ENCODE assay signal across 1 cellular context in the genomic region with DNA sequence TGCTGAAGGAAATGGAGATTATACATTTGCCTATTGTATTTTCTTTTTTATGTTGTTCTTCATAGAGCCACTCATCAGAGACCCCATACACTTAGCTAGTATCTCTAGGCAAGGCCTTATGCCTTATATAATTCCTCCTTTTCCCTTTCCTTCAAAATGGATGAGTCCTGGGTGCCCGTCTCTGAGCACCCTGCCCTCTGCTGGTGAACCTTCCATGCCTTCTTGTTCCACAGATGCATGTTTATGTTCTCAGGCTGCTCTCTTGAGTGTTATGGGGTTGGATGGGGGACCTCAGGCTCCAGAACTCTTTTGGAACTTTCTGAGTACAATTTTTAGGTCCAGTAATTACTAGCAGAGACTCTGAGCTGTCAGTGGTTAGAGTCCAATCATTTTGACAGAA.
TF ChIP-seq lines count a peak whose summit lies in the region.

No MANE protein-coding gene starts in this region.

TF ChIP-seq in HCT116, 20 proteins besides CTCF, POLR2A, EP300 and RAD21 (continued from another document):
- TF ChIP-seq, protein P1, sequence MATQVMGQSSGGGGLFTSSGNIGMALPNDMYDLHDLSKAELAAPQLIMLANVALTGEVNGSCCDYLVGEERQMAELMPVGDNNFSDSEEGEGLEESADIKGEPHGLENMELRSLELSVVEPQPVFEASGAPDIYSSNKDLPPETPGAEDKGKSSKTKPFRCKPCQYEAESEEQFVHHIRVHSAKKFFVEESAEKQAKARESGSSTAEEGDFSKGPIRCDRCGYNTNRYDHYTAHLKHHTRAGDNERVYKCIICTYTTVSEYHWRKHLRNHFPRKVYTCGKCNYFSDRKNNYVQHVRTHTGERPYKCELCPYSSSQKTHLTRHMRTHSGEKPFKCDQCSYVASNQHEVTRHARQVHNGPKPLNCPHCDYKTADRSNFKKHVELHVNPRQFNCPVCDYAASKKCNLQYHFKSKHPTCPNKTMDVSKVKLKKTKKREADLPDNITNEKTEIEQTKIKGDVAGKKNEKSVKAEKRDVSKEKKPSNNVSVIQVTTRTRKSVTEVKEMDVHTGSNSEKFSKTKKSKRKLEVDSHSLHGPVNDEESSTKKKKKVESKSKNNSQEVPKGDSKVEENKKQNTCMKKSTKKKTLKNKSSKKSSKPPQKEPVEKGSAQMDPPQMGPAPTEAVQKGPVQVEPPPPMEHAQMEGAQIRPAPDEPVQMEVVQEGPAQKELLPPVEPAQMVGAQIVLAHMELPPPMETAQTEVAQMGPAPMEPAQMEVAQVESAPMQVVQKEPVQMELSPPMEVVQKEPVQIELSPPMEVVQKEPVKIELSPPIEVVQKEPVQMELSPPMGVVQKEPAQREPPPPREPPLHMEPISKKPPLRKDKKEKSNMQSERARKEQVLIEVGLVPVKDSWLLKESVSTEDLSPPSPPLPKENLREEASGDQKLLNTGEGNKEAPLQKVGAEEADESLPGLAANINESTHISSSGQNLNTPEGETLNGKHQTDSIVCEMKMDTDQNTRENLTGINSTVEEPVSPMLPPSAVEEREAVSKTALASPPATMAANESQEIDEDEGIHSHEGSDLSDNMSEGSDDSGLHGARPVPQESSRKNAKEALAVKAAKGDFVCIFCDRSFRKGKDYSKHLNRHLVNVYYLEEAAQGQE (IDR thresholded peaks at IDR 0.05; ENCODE audit: low read depth): no peak
- TF ChIP-seq JUND (IDR thresholded peaks at IDR 0.05): no peak
- no peak for TF ChIP-seq ELF1 (IDR thresholded peaks at IDR 0.05; ENCODE audit: borderline replicate concordance, low read depth)
- TF ChIP-seq CEBPB (IDR thresholded peaks at IDR 0.05; ENCODE audit: low read depth): no peak
- TF ChIP-seq YY1 (IDR thresholded peaks at IDR 0.05; ENCODE audit: extremely low read depth, insufficient replicate concordance, low read depth, low read length): no peak
- TF ChIP-seq EZH2 (IDR thresholded peaks at IDR 0.05): no peak
- TF ChIP-seq TCF7L2 (IDR thresholded peaks at IDR 0.05; ENCODE audit: borderline replicate concordance, extremely low read depth, insufficient read depth, insufficient read length): no peak
- no peak for TF ChIP-seq FOSL1 (IDR thresholded peaks at IDR 0.05; ENCODE audit: low read depth)
- no peak for TF ChIP-seq ZFX (IDR thresholded peaks at IDR 0.05)
